Comparison of ENCODE assay signal across 15 cellular contexts in genomic region chr15:77981281-77982126, GRCh38.
"Had no signal": no experiment of that assay in that cellular context is flagged by ENCODE, and none has a peak within 500 bp of the region (broad histone marks: within the 10 kb centered on the region; RNA-seq: fewer than 3 reads in every experiment).

No MANE protein-coding gene starts in this region.

- H3K36me3 Mint-ChIP-seq: naive thymus-derived CD4-positive, alpha-beta T cell had no signal

- DNase-seq: cortex of kidney; effector CD8-positive, alpha-beta T cell; foreskin melanocyte; left colon; left ventricle myocardium superior; mesendoderm; nephron progenitor cell; small intestine; stimulated activated CD4-positive, alpha-beta T cell treated with anti-CD3 and anti-CD28 coated beads, Interleukin-12 subunit alpha, Interleukin-12 subunit beta, amount 100 ng/mL, for 4 hours; stimulated activated naive CD8-positive, alpha-beta T cell treated with anti-CD3 and anti-CD28 coated beads, Interleukin-15, Interleukin-2, amounts not matched to agents 100 U/mL and 50 U/mL, for 24 hours had no signal

- H3K4me3 ChIP-seq: dorsolateral prefrontal cortex, hepatocyte, right atrium auricular region, tibial nerve had no signal

- H3K4me3 Mint-ChIP-seq: naive thymus-derived CD4-positive, alpha-beta T cell; nephron progenitor cell had no signal

- H3K9me3 ChIP-seq: right atrium auricular region, tibial nerve had no signal

- H3K36me3 ChIP-seq: right atrium auricular region, tibial nerve had no signal

- ATAC-seq: left colon; left ventricle myocardium superior; naive thymus-derived CD4-positive, alpha-beta T cell; stimulated activated naive CD8-positive, alpha-beta T cell treated with anti-CD3 and anti-CD28 coated beads, Interleukin-15, Interleukin-2, amounts not matched to agents 100 U/mL and 50 U/mL, for 24 hours had no signal

- H2AFZ ChIP-seq: hepatocyte had no signal

- H3K79me2 ChIP-seq: hepatocyte had no signal

- H3K4me2 ChIP-seq: hepatocyte had no signal

- H3K27ac Mint-ChIP-seq: nephron progenitor cell had no signal

- H3K4me1 ChIP-seq: right atrium auricular region, tibial nerve had no signal

- H3K27ac ChIP-seq: dorsolateral prefrontal cortex, hepatocyte, right atrium auricular region, tibial nerve had no signal

- H3K27me3 ChIP-seq: dorsolateral prefrontal cortex, hepatocyte, right atrium auricular region, tibial nerve had no signal
